8 cellular contexts compared by ENCODE assay signal in genomic region chr9:136052991-136053756, GRCh38. TPM values are rescaled to one million over a fixed set of nuclear protein-coding genes. Genes with fewer than 3 reads are reported as not detected.
A peak's percentile ranks its signal among the peaks of the same experiment; 100 is the strongest.
DNase-seq lines count a peak whose midpoint lies in the region; ATAC-seq and TF ChIP-seq lines count a peak whose summit lies in the region.

No MANE protein-coding gene starts in this region.

- H3K4me2 ChIP-seq in GM23248 (ENCODE audit: unreplicated experiment) (peak overlapping the region; percentile 82), skeletal muscle satellite cell (ENCODE audit: low read length) (peak overlapping the region; percentile 95)

- H3K4me1 ChIP-seq in GM23248 (ENCODE audit: insufficient read depth), result peaks cover 23% of the 10 kb centered on the region
- peaks cover 17% of the 10 kb centered on the region; the same call in 1 of the 2 replicates for H3K4me1 ChIP-seq in iPS-20b (ENCODE audit: insufficient read depth, low read length)
- H3K4me1 ChIP-seq in skeletal muscle satellite cell (ENCODE audit: control insufficient read depth, insufficient read depth, low read length), result peaks cover 30% of the 10 kb centered on the region

- no peak for TF ChIP-seq CTCF in WI38 (IDR thresholded peaks at IDR 0.05; ENCODE audit: low read depth, low read length)

- H3K9ac ChIP-seq in GM23248 (no peak overlapping the region), iPS-20b (ENCODE audit: low read depth, low read length) (peak overlapping the region; percentile 12; the same call in 1 of the 2 replicates), skeletal muscle satellite cell (ENCODE audit: low read depth, low read length) (peak overlapping the region; percentile 82)

- H3K4me3 ChIP-seq in GM23248 (no peak overlapping the region), WI38 (ENCODE audit: low read depth, low read length) (peak overlapping the region; percentile 15), iPS-20b (ENCODE audit: low read length) (peak overlapping the region; percentile 75; the same call in 1 of the 2 replicates), skeletal muscle satellite cell (ENCODE audit: low read length) (peak overlapping the region; percentile 69)

- ATAC-seq in GM19395 (IDR thresholded peaks at IDR 0.05; ENCODE audit: unreplicated experiment) (no peak), GM19397 (IDR thresholded peaks at IDR 0.05; ENCODE audit: unreplicated experiment) (no peak)

- no peaks in the 10 kb centered on the region for H3K9me3 ChIP-seq in GM23248 (ENCODE audit: low read depth)
- H3K9me3 ChIP-seq in iPS-20b (ENCODE audit: insufficient read depth, low read depth, low read length), result no peaks in the 10 kb centered on the region
- no peaks in the 10 kb centered on the region for H3K9me3 ChIP-seq in skeletal muscle satellite cell (replicated peaks; ENCODE audit: low read length)

- in situ Hi-C loops in GM23248 (cut with MboI), result no loop called here

- H3F3A ChIP-seq in GM23248 (ENCODE audit: insufficient read depth), result no peaks in the 10 kb centered on the region

- no peak overlapping the region for H2AFZ ChIP-seq in GM23248

- 77% methylated on average over 21 to 23 of the region's 23 CpGs for WGBS in GM23248 (ENCODE audit: low coverage in 1 of 2, low lambda C conversion rate in 2 of 2, missing lambda C conversion rate in 2 of 2), 2 experiments

- H3K36me3 ChIP-seq in GM23248 (ENCODE audit: low read depth) (no peaks in the 10 kb centered on the region), iPS-20b (ENCODE audit: insufficient read depth, low read depth, low read length) (no peaks in the 10 kb centered on the region), skeletal muscle satellite cell (ENCODE audit: insufficient read depth, low read length) (peaks cover 13% of the 10 kb centered on the region)

- H3K79me2 ChIP-seq in GM23248 (ENCODE audit: insufficient read depth), result peaks cover 75% of the 10 kb centered on the region

- H3K27ac ChIP-seq in GM23248 (peak overlapping the region; percentile 67; the same call in 1 of the 2 replicates), iPS-20b (ENCODE audit: low read length) (no peak overlapping the region)

- H4K20me1 ChIP-seq in GM23248 (ENCODE audit: insufficient read depth), result no peaks in the 10 kb centered on the region

- H3K27me3 ChIP-seq in GM23248 (replicated peaks; ENCODE audit: insufficient read depth) (no peaks in the 10 kb centered on the region), iPS-20b (ENCODE audit: insufficient read depth, low read length) (peaks cover 23% of the 10 kb centered on the region; the same call in 1 of the 2 replicates), skeletal muscle satellite cell (ENCODE audit: control insufficient read depth, insufficient read depth, low read length) (no peaks in the 10 kb centered on the region)

- DNase-seq in GM23248 (peak; percentile 38), GDM1 (lab: John Stamatoyannopoulos, UW) (no peak), COR-L47 (lab: John Stamatoyannopoulos, UW) (no peak)

- no peaks in the 10 kb centered on the region for H3K9me2 ChIP-seq in GM23248 (ENCODE audit: insufficient read depth)

RNA-seq across cellular contexts. Expression of gene NACC2, which starts 41.9 kb away (rescaled TPM):
- 30.7 and 35.9 TPM in 2 replicates for total RNA-seq in GM23248 (2014; rRNA removed; shearing (Covaris generic))
- 5.2 and 5.3 TPM in 2 replicates for polyA plus RNA-seq in GM23248 (2016; fragmentation: Nextera tagmentation; extraction: Ambion mirVana)
- total RNA-seq in skeletal muscle satellite cell (2012; rRNA removed), result 19.9 and 20.0 TPM in 2 replicates
